ENCODE assay signal across 9 cellular contexts in the genomic region with DNA sequence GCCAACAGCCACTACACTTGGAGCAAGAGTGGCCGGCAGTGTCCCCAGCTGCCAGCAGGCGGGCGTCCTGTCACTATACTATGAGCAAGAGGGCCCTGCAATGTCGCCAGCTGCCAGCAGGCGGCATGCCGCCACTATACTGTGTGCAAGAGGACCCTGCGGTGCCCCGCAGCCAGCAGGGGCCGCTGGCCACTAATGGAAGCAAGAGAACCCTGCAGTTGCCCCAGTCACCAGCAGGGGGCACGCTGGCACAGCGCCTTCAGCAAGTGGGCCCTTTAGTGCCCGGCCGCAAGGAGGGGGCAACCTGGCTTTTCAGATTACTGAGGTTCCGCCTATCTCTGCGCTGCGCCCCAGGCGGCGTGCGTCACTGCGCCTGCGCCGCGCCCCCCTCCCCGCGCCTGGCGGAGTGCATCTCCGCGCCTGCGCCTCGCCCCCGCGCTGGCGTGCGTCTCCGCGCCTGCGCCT. TPM values are rescaled to one million over a fixed set of nuclear protein-coding genes. Genes with fewer than 3 reads are reported as not detected.
A peak's percentile ranks its signal among the peaks of the same experiment; 100 is the strongest.
DNase-seq lines count a peak whose midpoint lies in the region; ATAC-seq and TF ChIP-seq lines count a peak whose summit lies in the region.
"Not testable (repeated sequence)": the region's sequence is repeated elsewhere in the genome, so short reads cannot be mapped to it uniquely, and the experiment has no call there.
"Had no signal": no experiment of that assay in that cellular context is flagged by ENCODE, and none has a peak within 500 bp of the region (broad histone marks: within the 10 kb centered on the region; RNA-seq: fewer than 3 reads in every experiment).

No MANE protein-coding gene starts in this region.

- H3K4me1 Mint-ChIP-seq in CD8-positive, alpha-beta T cell (ENCODE audit: low read depth); endothelial cell (ENCODE audit: unreplicated experiment): not testable (repeated sequence)

- H3K9me3 ChIP-seq in CD8-positive, alpha-beta T cell (ENCODE audit: low read length); SJSA1 (replicated peaks); lower lobe of right lung: not testable (repeated sequence)

- not testable (repeated sequence) for H3K4me3 Mint-ChIP-seq in CD8-positive, alpha-beta T cell; endothelial cell (ENCODE audit: unreplicated experiment)

- not testable (repeated sequence) for H3K27me3 ChIP-seq in CD8-positive, alpha-beta T cell (ENCODE audit: insufficient read depth, low read length); SJSA1 (replicated peaks); lower lobe of right lung (ENCODE audit: low read depth)

- TF ChIP-seq CTCF in CD8-positive, alpha-beta T cell (IDR thresholded peaks at IDR 0.05) = peak; percentile 57
- peak; percentile 92 for TF ChIP-seq CTCF in endothelial cell (IDR thresholded peaks at IDR 0.05; ENCODE audit: unreplicated experiment)
- TF ChIP-seq CTCF in lower lobe of right lung (IDR thresholded peaks at IDR 0.05) = not testable (repeated sequence)

- H3K27me3 Mint-ChIP-seq in CD8-positive, alpha-beta T cell (ENCODE audit: low read depth); endothelial cell (ENCODE audit: unreplicated experiment): not testable (repeated sequence)

- CTCF ChIA-PET in CD8-positive, alpha-beta T cell (lab: Charles Lee) = not testable (repeated sequence)

- H3K27ac ChIP-seq in CD8-positive, alpha-beta T cell (ENCODE audit: low read depth, low read length); SJSA1; lower lobe of right lung: not testable (repeated sequence)

- not testable (repeated sequence) for H3K9me3 Mint-ChIP-seq in CD8-positive, alpha-beta T cell; activated naive CD4-positive, alpha-beta T cell treated with anti-CD3 and anti-CD28 coated beads, Interleukin-2, amount 50 U/mL, for 72 hours; endothelial cell (ENCODE audit: unreplicated experiment)

- H3K4me3 ChIP-seq in CD8-positive, alpha-beta T cell (ENCODE audit: low read depth, low read length); SJSA1; lower lobe of right lung: not testable (repeated sequence)

- POLR2A ChIA-PET in CD8-positive, alpha-beta T cell (lab: Charles Lee) = not testable (repeated sequence)

- H3K36me3 ChIP-seq in CD8-positive, alpha-beta T cell (ENCODE audit: insufficient read depth, low read length); SJSA1; lower lobe of right lung: not testable (repeated sequence)

- ATAC-seq in CD8-positive, alpha-beta T cell = peak; percentile 72
- ATAC-seq in GM21381 (IDR thresholded peaks at IDR 0.05; ENCODE audit: unreplicated experiment) (peak; percentile 45), HG03135 (IDR thresholded peaks at IDR 0.05; ENCODE audit: unreplicated experiment) (peak; percentile 59), lower lobe of right lung (peak; percentile 45 to 61)
- ATAC-seq in activated naive CD4-positive, alpha-beta T cell treated with anti-CD3 and anti-CD28 coated beads, Interleukin-2, amount 50 U/mL, for 72 hours = peak; percentile 82 to 86

- H3K36me3 Mint-ChIP-seq in CD8-positive, alpha-beta T cell; activated naive CD4-positive, alpha-beta T cell treated with anti-CD3 and anti-CD28 coated beads, Interleukin-2, amount 50 U/mL, for 72 hours; endothelial cell (ENCODE audit: low read depth, unreplicated experiment): not testable (repeated sequence)

- DNase-seq in CD8-positive, alpha-beta T cell = peak in 2 of 7 experiments; percentile 10 to 56
- DNase-seq in SJSA1 (ENCODE audit: low read depth in 1 of 2, low spot score in 2 of 2) = peak; percentile 1 to 42
- DNase-seq in activated naive CD4-positive, alpha-beta T cell treated with anti-CD3 and anti-CD28 coated beads, Interleukin-2, amount 50 U/mL, for 72 hours (ENCODE audit: low spot score in 2 of 2) = peak in 1 of 2 donors; percentile 75
- DNase-seq in endothelial cell (ENCODE audit: low spot score); lower lobe of right lung: not testable (repeated sequence)
- DNase-seq in stimulated activated CD4-positive, alpha-beta T cell treated with anti-CD3 and anti-CD28 coated beads, Interleukin-15, amount 100 ng/mL, for 24 hours = peak; percentile 29

- not testable (repeated sequence) for H3K27ac Mint-ChIP-seq in CD8-positive, alpha-beta T cell; activated naive CD4-positive, alpha-beta T cell treated with anti-CD3 and anti-CD28 coated beads, Interleukin-2, amount 50 U/mL, for 72 hours; endothelial cell (ENCODE audit: unreplicated experiment)

- intact Hi-C loops in CD8-positive, alpha-beta T cell (cut with DNase I, micrococcal nuclease); lower lobe of right lung (cut with DNase I): not testable (repeated sequence)

- not testable (repeated sequence) for H3K4me1 ChIP-seq in CD8-positive, alpha-beta T cell (ENCODE audit: insufficient read depth, low read length); SJSA1 (replicated peaks); lower lobe of right lung

RNA-seq across cellular contexts. Expression of a gene that starts 53.0 kb away (rescaled TPM):
- total RNA-seq in CD8-positive, alpha-beta T cell = not detected
- total RNA-seq in SJSA1 (2014; rRNA removed; shearing (Covaris generic)) = not detected in 2 replicates
- not detected for total RNA-seq in activated naive CD4-positive, alpha-beta T cell treated with anti-CD3 and anti-CD28 coated beads, Interleukin-2, amount 50 U/mL, for 72 hours
- total RNA-seq in endothelial cell (ENCODE audit: unreplicated experiment) = 0.49 TPM
- not detected for total RNA-seq in lower lobe of right lung
- total RNA-seq: right atrium auricular region had no signal

RNA-seq across cellular contexts. Expression of a gene that starts 56.3 kb away (rescaled TPM):
- total RNA-seq in CD8-positive, alpha-beta T cell = not detected
- not detected in 2 replicates for total RNA-seq in SJSA1 (2014; rRNA removed; shearing (Covaris generic))
- not detected for total RNA-seq in activated naive CD4-positive, alpha-beta T cell treated with anti-CD3 and anti-CD28 coated beads, Interleukin-2, amount 50 U/mL, for 72 hours
- total RNA-seq in endothelial cell (ENCODE audit: unreplicated experiment) = 0.28 TPM
- not detected for total RNA-seq in lower lobe of right lung
- total RNA-seq: right atrium auricular region had no signal
